17 cellular contexts compared by ENCODE assay signal in the genomic region with DNA sequence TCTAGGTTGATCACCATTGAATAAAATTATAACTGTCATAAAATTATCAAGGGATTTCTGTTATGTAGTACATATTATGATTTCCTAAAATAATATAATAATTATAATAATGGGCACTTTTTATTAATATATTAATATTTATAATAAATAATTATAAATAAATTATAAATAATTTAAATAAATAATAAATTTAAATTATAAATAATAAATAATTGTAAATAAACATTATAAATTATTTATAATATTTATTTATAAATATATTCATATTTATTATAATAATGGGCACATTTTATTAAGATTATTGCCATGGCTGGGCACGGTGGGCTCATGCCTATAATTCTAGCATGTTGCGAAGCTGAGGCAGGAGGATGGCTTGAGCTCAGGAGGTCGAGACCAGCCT. TPM values are rescaled to one million over a fixed set of nuclear protein-coding genes. Genes with fewer than 3 reads are reported as not detected.
DNase-seq lines count a peak whose midpoint lies in the region; ATAC-seq, FAIRE-seq and TF ChIP-seq lines count a peak whose summit lies in the region.
"Had no signal": no experiment of that assay in that cellular context is flagged by ENCODE, and none has a peak within 500 bp of the region (broad histone marks: within the 10 kb centered on the region; RNA-seq: fewer than 3 reads in every experiment).

No MANE protein-coding gene starts in this region.

- no peak for ATAC-seq in upper lobe of left lung (ENCODE audit: low FRiP score in 2 of 2)
- ATAC-seq in HG03159 (IDR thresholded peaks at IDR 0.05; ENCODE audit: unreplicated experiment) = no peak

- H3K9me3 ChIP-seq in Loucy (ENCODE audit: insufficient read depth, low read depth, low read length) (no peaks in the 10 kb centered on the region), trophoblast cell (ENCODE audit: insufficient read depth, low read depth, low read length) (no peaks in the 10 kb centered on the region), upper lobe of left lung (no peaks in the 10 kb centered on the region)

- H3K4ac ChIP-seq in trophoblast cell (ENCODE audit: low read depth, low read length) = peak overlapping the region; percentile 62

- H2BK120ac ChIP-seq in trophoblast cell (ENCODE audit: insufficient read depth, low read length, poor library complexity) = no peak overlapping the region

- H3K36me3 ChIP-seq in Loucy (ENCODE audit: insufficient read depth, low read length) (no peaks in the 10 kb centered on the region), trophoblast cell (ENCODE audit: control insufficient read depth in 1 of 2, insufficient read depth in 2 of 2, low read length in 2 of 2) (no peaks in the 10 kb centered on the region), upper lobe of left lung (no peaks in the 10 kb centered on the region)

- no peaks in the 10 kb centered on the region for H3K79me1 ChIP-seq in trophoblast cell (ENCODE audit: low read length)

- peak overlapping the region; percentile 37 for H3K4me3 ChIP-seq in Loucy (ENCODE audit: low read length, poor library complexity, severe bottlenecking)
- no peak overlapping the region for H3K4me3 ChIP-seq in trophoblast cell (ENCODE audit: low read depth, low read length)
- no peak overlapping the region for H3K4me3 ChIP-seq in upper lobe of left lung

- H3K4me1 ChIP-seq in Loucy (ENCODE audit: insufficient read depth, low read length, poor library complexity, severe bottlenecking) (peaks cover 69% of the 10 kb centered on the region), trophoblast cell (ENCODE audit: control insufficient read depth in 1 of 2, insufficient read depth in 2 of 2, low read length in 2 of 2) (no peaks in the 10 kb centered on the region), upper lobe of left lung (peaks cover 0 to 9% (median 6%) of the 10 kb centered on the region in 4 donors)

- H3K27me3 ChIP-seq in Loucy (ENCODE audit: insufficient read depth, low read length, poor library complexity, severe bottlenecking) = no peaks in the 10 kb centered on the region
- H3K27me3 ChIP-seq in trophoblast cell (ENCODE audit: insufficient read depth, low read length) = no peaks in the 10 kb centered on the region
- no peaks in the 10 kb centered on the region for H3K27me3 ChIP-seq in upper lobe of left lung

- H3K79me2 ChIP-seq in Loucy (ENCODE audit: insufficient read depth, low read length) = peaks cover 81% of the 10 kb centered on the region
- peaks cover 3% of the 10 kb centered on the region for H3K79me2 ChIP-seq in trophoblast cell (ENCODE audit: control insufficient read depth, insufficient read depth, low read length, poor library complexity)

- H3K27ac ChIP-seq in trophoblast cell (ENCODE audit: low read depth, low read length) (no peak overlapping the region), upper lobe of left lung (no peak overlapping the region)
- H3K27ac ChIP-seq: HL-60 had no signal

- TF ChIP-seq CTCF in Loucy (conservative IDR thresholded peaks at IDR 0.05; ENCODE audit: low read length) (no peak), upper lobe of left lung (IDR thresholded peaks at IDR 0.05) (no peak)

- H3K18ac ChIP-seq in trophoblast cell (ENCODE audit: low read length) = no peak overlapping the region

- no peaks in the 10 kb centered on the region for H4K20me1 ChIP-seq in Loucy (ENCODE audit: insufficient read depth, low read length, poor library complexity, severe bottlenecking)

- no peak overlapping the region for H2BK12ac ChIP-seq in trophoblast cell (ENCODE audit: low read length)

- H3K23ac ChIP-seq in trophoblast cell (ENCODE audit: low read length) = no peak overlapping the region

- H3K14ac ChIP-seq in trophoblast cell (ENCODE audit: low read length) = no peak overlapping the region

- TF ChIP-seq EP300 in upper lobe of left lung (IDR thresholded peaks at IDR 0.05) = no peak

- DNase-seq in trophoblast cell (no peak), NCI-H1417 treated with DMSO at 0.1 percent for 48 hours (lab: John Stamatoyannopoulos, UW) (no peak), upper lobe of left lung (no peak), activated gamma-delta T cell treated with Interleukin-2 at 50 U/mL for 16 hours (no peak)
- DNase-seq: C1 segment of cervical spinal cord; CD4-positive, alpha-beta T cell; DMS79; EL; GDM1; HCEC 1CT had no signal

- H4K12ac ChIP-seq in trophoblast cell (ENCODE audit: low read depth, low read length) = no peak overlapping the region

- no peak overlapping the region for H4K8ac ChIP-seq in trophoblast cell (ENCODE audit: low read depth, low read length)

- WGBS in trophoblast cell (ENCODE audit: extremely low coverage, insufficient coverage, insufficient read length) = no CpG with 5 or more reads among the region's 3 CpGs
- 98 to 100% methylated on average over 3 of the region's 3 CpGs for WGBS in upper lobe of left lung, 2 donors

- H2AK5ac ChIP-seq in trophoblast cell (ENCODE audit: low read length) = no peak overlapping the region

- TF ChIP-seq POLR2A in upper lobe of left lung (IDR thresholded peaks at IDR 0.05) = no peak

- H4K91ac ChIP-seq in trophoblast cell (ENCODE audit: low read depth, low read length) = no peak overlapping the region

- no peaks in the 10 kb centered on the region for H3K9me2 ChIP-seq in Loucy (replicated peaks; ENCODE audit: low read depth, low read length)

- H2AFZ ChIP-seq in Loucy (ENCODE audit: low read length) (no peak overlapping the region), trophoblast cell (ENCODE audit: insufficient read depth, low read length, poor library complexity) (no peak overlapping the region)

- H3F3A ChIP-seq in Loucy (ENCODE audit: low read depth) = peaks cover 11% of the 10 kb centered on the region

- H3K4me2 ChIP-seq in Loucy (ENCODE audit: low read depth, low read length, poor library complexity, severe bottlenecking) (peak overlapping the region; percentile 61), trophoblast cell (ENCODE audit: low read length) (no peak overlapping the region)

- FAIRE-seq in G401.6 (lab: Jason Lieb, UNC) = peak; percentile 98
- peak; percentile 75 for FAIRE-seq in endometrium (lab: Jason Lieb, UNC)
- FAIRE-seq: GM19239, H1 had no signal

- no peak overlapping the region for H2BK5ac ChIP-seq in trophoblast cell (ENCODE audit: low read depth, low read length, poor library complexity)

- H3K9ac ChIP-seq in Loucy (ENCODE audit: low read depth, low read length, poor library complexity, severe bottlenecking) (peak overlapping the region; percentile 23), trophoblast cell (ENCODE audit: low read length) (no peak overlapping the region)

RNA-seq across cellular contexts. Expression of a gene that starts 24.5 kb away (rescaled TPM):
- 16.4 and 17.6 TPM in 2 replicates for polyA plus RNA-seq in trophoblast cell (2013)
- 10 to 100 TPM; 20.6 to 63.9 (median 35.5) TPM for total RNA-seq in upper lobe of left lung
